14 cellular contexts compared by ENCODE assay signal in genomic region chr6:152136449-152136825, GRCh38.
DNase-seq lines count a peak whose midpoint lies in the region; ATAC-seq, FAIRE-seq and TF ChIP-seq lines count a peak whose summit lies in the region.
"Had no signal": no experiment of that assay in that cellular context is flagged by ENCODE, and none has a peak within 500 bp of the region (broad histone marks: within the 10 kb centered on the region; RNA-seq: fewer than 3 reads in every experiment).

No MANE protein-coding gene starts in this region.

- TF ChIP-seq CTCF in natural killer cell (IDR thresholded peaks at IDR 0.05): no peak
- no peak for TF ChIP-seq CTCF in neural progenitor cell (IDR thresholded peaks at IDR 0.05)

- no peak for ATAC-seq in natural killer cell
- no peak for ATAC-seq in natural killer cell treated with Interleukin-12 subunit alpha and Interleukin-12 subunit beta and Interleukin-15 and Interleukin-18, amount 100 ng/mL, for 72 hours
- no peak for ATAC-seq in HG03460 (IDR thresholded peaks at IDR 0.05; ENCODE audit: unreplicated experiment)
- ATAC-seq: left lobe of liver, T-helper 17 cell had no signal

- H3K4me3 Mint-ChIP-seq in natural killer cell: no peak overlapping the region
- no peak overlapping the region for H3K4me3 Mint-ChIP-seq in natural killer cell treated with Interleukin-12 subunit alpha and Interleukin-12 subunit beta and Interleukin-15 and Interleukin-18, amount 100 ng/mL, for 72 hours
- no peak overlapping the region for H3K4me3 Mint-ChIP-seq in neural progenitor cell
- H3K4me3 Mint-ChIP-seq: T-helper 17 cell had no signal

- H3K4me3 ChIP-seq in neural progenitor cell: no peak overlapping the region
- H3K4me3 ChIP-seq: colonic mucosa had no signal

- no peaks in the 10 kb centered on the region for H3K9me3 ChIP-seq in neural progenitor cell (ENCODE audit: low read depth)
- H3K9me3 ChIP-seq: colonic mucosa had no signal

- no peaks in the 10 kb centered on the region for H3K4me1 ChIP-seq in neural progenitor cell
- H3K4me1 ChIP-seq: colonic mucosa had no signal

- no peaks in the 10 kb centered on the region for H3K27me3 ChIP-seq in neural progenitor cell
- H3K27me3 ChIP-seq: colonic mucosa had no signal

- H3K27ac ChIP-seq in neural progenitor cell: no peak overlapping the region

- no peaks in the 10 kb centered on the region for H3F3A ChIP-seq in neural progenitor cell (ENCODE audit: low read depth)

- no peak overlapping the region for H2AFZ ChIP-seq in neural progenitor cell (replicated peaks)

- intact Hi-C loops in natural killer cell (cut with micrococcal nuclease): no loop called here

- FAIRE-seq in urothelium cell line (lab: Jason Lieb, UNC): no peak

- peaks cover 0 to 4% of the 10 kb centered on the region in 2 donors for H3K4me1 Mint-ChIP-seq in natural killer cell
- peaks cover 0 to 4% of the 10 kb centered on the region in 2 donors for H3K4me1 Mint-ChIP-seq in natural killer cell treated with Interleukin-12 subunit alpha and Interleukin-12 subunit beta and Interleukin-15 and Interleukin-18, amount 100 ng/mL, for 72 hours (ENCODE audit: low read depth in 2 of 2)
- H3K4me1 Mint-ChIP-seq in neural progenitor cell: no peaks in the 10 kb centered on the region

- no peak overlapping the region for H3K4me2 ChIP-seq in neural progenitor cell

- H3K36me3 ChIP-seq in neural progenitor cell: no peaks in the 10 kb centered on the region
- H3K36me3 ChIP-seq: colonic mucosa had no signal

- no peaks in the 10 kb centered on the region for H3K9me3 Mint-ChIP-seq in natural killer cell
- no peaks in the 10 kb centered on the region for H3K9me3 Mint-ChIP-seq in natural killer cell treated with Interleukin-12 subunit alpha and Interleukin-12 subunit beta and Interleukin-15 and Interleukin-18, amount 100 ng/mL, for 72 hours
- H3K9me3 Mint-ChIP-seq in neural progenitor cell: no peaks in the 10 kb centered on the region

- no peak overlapping the region for H3K9ac ChIP-seq in neural progenitor cell

- H4K20me1 ChIP-seq in neural progenitor cell (ENCODE audit: low read depth): no peaks in the 10 kb centered on the region

- H3K27ac Mint-ChIP-seq in natural killer cell (peak overlapping the region; percentile 57 to 64), neural progenitor cell (no peak overlapping the region)
- peak overlapping the region in 1 of 2 donors; percentile 59 for H3K27ac Mint-ChIP-seq in natural killer cell treated with Interleukin-12 subunit alpha and Interleukin-12 subunit beta and Interleukin-15 and Interleukin-18, amount 100 ng/mL, for 72 hours
- H3K27ac Mint-ChIP-seq: progenitor cell of endocrine pancreas had no signal

- DNase-seq in natural killer cell (no peak), NCI-H2196 treated with DMSO at 0.1 percent for 48 hours (lab: John Stamatoyannopoulos, UW; ENCODE audit: unreplicated experiment) (peak; percentile 65), astrocyte of the hippocampus (ENCODE audit: low read depth, low spot score) (peak; percentile 41), urothelium cell line (ENCODE audit: low spot score) (peak; percentile 14), neural progenitor cell (ENCODE audit: low spot score) (no peak)
- no peak for DNase-seq in natural killer cell treated with Interleukin-12 subunit alpha and Interleukin-12 subunit beta and Interleukin-15 and Interleukin-18, amount 100 ng/mL, for 72 hours (ENCODE audit: low spot score)
- no peak for DNase-seq in stimulated activated CD4-positive, alpha-beta T cell treated with anti-CD3 and anti-CD28 coated beads, Interleukin-4, amount 100 ng/mL, for 24 hours
- DNase-seq: activated CD4-positive, CD25-positive, alpha-beta regulatory T cell treated with anti-CD3 and anti-CD28 coated beads, Interleukin-2, amount 50 U/mL, for 72 hours; colonic mucosa; NCI-H2227 treated with DMSO at 0.1 percent for 48 hours; T-helper 17 cell had no signal

- H3K36me3 Mint-ChIP-seq in natural killer cell (peaks cover 21% of the 10 kb centered on the region), neural progenitor cell (peaks cover 10% of the 10 kb centered on the region)
- peaks cover 21% of the 10 kb centered on the region for H3K36me3 Mint-ChIP-seq in natural killer cell treated with Interleukin-12 subunit alpha and Interleukin-12 subunit beta and Interleukin-15 and Interleukin-18, amount 100 ng/mL, for 72 hours

- H3K27me3 Mint-ChIP-seq in natural killer cell (ENCODE audit: low read depth in 2 of 2): no peaks in the 10 kb centered on the region
- H3K27me3 Mint-ChIP-seq in natural killer cell treated with Interleukin-12 subunit alpha and Interleukin-12 subunit beta and Interleukin-15 and Interleukin-18, amount 100 ng/mL, for 72 hours: no peaks in the 10 kb centered on the region
- no peaks in the 10 kb centered on the region for H3K27me3 Mint-ChIP-seq in neural progenitor cell (ENCODE audit: insufficient read depth, low read depth)
- H3K27me3 Mint-ChIP-seq: progenitor cell of endocrine pancreas, T-helper 17 cell had no signal

- H3K79me2 ChIP-seq in neural progenitor cell (ENCODE audit: low read depth): no peaks in the 10 kb centered on the region

Comparison
In these comparisons a context has a peak if more than half of its experiments do, and no peak if none do; other contexts are left out.
1. DNase-seq: peak in NCI-H2196 treated with DMSO at 0.1 percent for 48 hours (single experiment), astrocyte of the hippocampus (single experiment) and urothelium cell line (single experiment); none in natural killer cell (single experiment), natural killer cell treated with Interleukin-12 subunit alpha and Interleukin-12 subunit beta and Interleukin-15 and Interleukin-18, amount 100 ng/mL, for 72 hours (single experiment), neural progenitor cell (single experiment) and stimulated activated CD4-positive, alpha-beta T cell treated with anti-CD3 and anti-CD28 coated beads, Interleukin-4, amount 100 ng/mL, for 24 hours (single experiment).